18 cellular contexts compared by ENCODE assay signal in genomic region chr16:31267332-31268032, GRCh38. TPM values are rescaled to one million over a fixed set of nuclear protein-coding genes. Genes with fewer than 3 reads are reported as not detected.
DNase-seq lines count a peak whose midpoint lies in the region; ATAC-seq, FAIRE-seq and TF ChIP-seq lines count a peak whose summit lies in the region.
"Had no signal": no experiment of that assay in that cellular context is flagged by ENCODE, and none has a peak within 500 bp of the region (broad histone marks: within the 10 kb centered on the region; RNA-seq: fewer than 3 reads in every experiment).

No MANE protein-coding gene starts in this region.

- H3K9me3 Mint-ChIP-seq in T-helper 1 cell treated with Interleukin-12 subunit alpha and Interleukin-12 subunit beta and Interleukin-4 antibody, amounts not matched to agents 30 μg/mL and 1 μg/mL, for 36 hours = no peaks in the 10 kb centered on the region
- H3K9me3 Mint-ChIP-seq in GM23338 = no peaks in the 10 kb centered on the region
- no peaks in the 10 kb centered on the region for H3K9me3 Mint-ChIP-seq in activated naive CD8-positive, alpha-beta T cell treated with anti-CD3 and anti-CD28 coated beads, Interleukin-2, amount 50 U/mL, for 24 hours
- H3K9me3 Mint-ChIP-seq in natural killer cell treated with Interleukin-12 subunit alpha and Interleukin-12 subunit beta and Interleukin-15 and Interleukin-18, amount 100 ng/mL, for 72 hours = no peaks in the 10 kb centered on the region
- H3K9me3 Mint-ChIP-seq: activated naive CD4-positive, alpha-beta T cell treated with anti-CD3 and anti-CD28 coated beads, Interleukin-2, amount 10 ng/mL, durations not matched to agents 7 days and 5 days had no signal

- no peaks in the 10 kb centered on the region for H3F3A ChIP-seq in GM23338 (replicated peaks; ENCODE audit: low read depth)

- peaks cover 7% of the 10 kb centered on the region; the same call in 1 of the 2 replicates for H3K4me1 ChIP-seq in GM23338 (ENCODE audit: insufficient read depth)
- H3K4me1 ChIP-seq in kidney (ENCODE audit: control insufficient read depth in 1 of 2, insufficient read depth in 1 of 2, low read depth in 1 of 2, low read length in 2 of 2) = no peaks in the 10 kb centered on the region
- peaks cover 0 to 31% (median 0%) of the 10 kb centered on the region in 9 donors for H3K4me1 ChIP-seq in heart right ventricle
- H3K4me1 ChIP-seq: Caco-2, HAP-1, lower lobe of right lung, testis had no signal

- no peaks in the 10 kb centered on the region for H4K20me1 ChIP-seq in GM23338 (replicated peaks; ENCODE audit: insufficient read depth)

- 55 to 58% methylated on average over 8 of the region's 8 CpGs for WGBS in heart right ventricle, 2 donors

- intact Hi-C loops in kidney (cut with DNase I) = no loop called here
- intact Hi-C loops in heart right ventricle (cut with DNase I) = loop anchor here in 1 of 10 donors (10.0 kb wide), 1 partner anchor 57 kb away; no protein-coding TSS in a partner anchor

- no peaks in the 10 kb centered on the region for H3K9me3 ChIP-seq in kidney (ENCODE audit: control insufficient read depth in 1 of 2, low read length in 2 of 2)
- no peaks in the 10 kb centered on the region for H3K9me3 ChIP-seq in heart right ventricle
- H3K9me3 ChIP-seq: Caco-2, esophagus muscularis mucosa, HAP-1, lower lobe of right lung, testis had no signal

- DNase-seq in T-helper 1 cell = no peak
- no peak for DNase-seq in GM23338 (ENCODE audit: low spot score)
- DNase-seq in activated naive CD8-positive, alpha-beta T cell treated with anti-CD3 and anti-CD28 coated beads, Interleukin-2, amount 50 U/mL, for 24 hours = no peak
- no peak for DNase-seq in natural killer cell treated with Interleukin-12 subunit alpha and Interleukin-12 subunit beta and Interleukin-15 and Interleukin-18, amount 100 ng/mL, for 72 hours (ENCODE audit: low spot score)
- DNase-seq in kidney = no peak
- DNase-seq in NCI-H187 treated with DMSO at 0.1 percent for 48 hours (lab: John Stamatoyannopoulos, UW) = no peak
- no peak for DNase-seq in heart right ventricle
- DNase-seq: activated naive CD4-positive, alpha-beta T cell treated with anti-CD3 and anti-CD28 coated beads, Interleukin-2, amount 10 ng/mL, durations not matched to agents 7 days and 5 days; Caco-2; hypothalamus; lower lobe of right lung; small intestine; testis had no signal

- peak overlapping the region; percentile 87 for H3K27ac Mint-ChIP-seq in T-helper 1 cell treated with Interleukin-12 subunit alpha and Interleukin-12 subunit beta and Interleukin-4 antibody, amounts not matched to agents 30 μg/mL and 1 μg/mL, for 36 hours
- 0 out of 2 replicates have a peak overlapping the region, but pooled peaks have one; percentile 19 for H3K27ac Mint-ChIP-seq in GM23338
- peak overlapping the region; percentile 95 for H3K27ac Mint-ChIP-seq in activated naive CD8-positive, alpha-beta T cell treated with anti-CD3 and anti-CD28 coated beads, Interleukin-2, amount 50 U/mL, for 24 hours
- peak overlapping the region; percentile 61 to 83 for H3K27ac Mint-ChIP-seq in natural killer cell treated with Interleukin-12 subunit alpha and Interleukin-12 subunit beta and Interleukin-15 and Interleukin-18, amount 100 ng/mL, for 72 hours
- H3K27ac Mint-ChIP-seq: activated naive CD4-positive, alpha-beta T cell treated with anti-CD3 and anti-CD28 coated beads, Interleukin-2, amount 10 ng/mL, durations not matched to agents 7 days and 5 days had no signal

- no peaks in the 10 kb centered on the region for H3K27me3 Mint-ChIP-seq in T-helper 1 cell treated with Interleukin-12 subunit alpha and Interleukin-12 subunit beta and Interleukin-4 antibody, amounts not matched to agents 30 μg/mL and 1 μg/mL, for 36 hours (ENCODE audit: low read depth)
- peaks cover 8% of the 10 kb centered on the region for H3K27me3 Mint-ChIP-seq in GM23338 (ENCODE audit: insufficient read depth, low read depth, poor library complexity)
- no peaks in the 10 kb centered on the region for H3K27me3 Mint-ChIP-seq in activated naive CD8-positive, alpha-beta T cell treated with anti-CD3 and anti-CD28 coated beads, Interleukin-2, amount 50 U/mL, for 24 hours
- H3K27me3 Mint-ChIP-seq in natural killer cell treated with Interleukin-12 subunit alpha and Interleukin-12 subunit beta and Interleukin-15 and Interleukin-18, amount 100 ng/mL, for 72 hours = no peaks in the 10 kb centered on the region

- H3K4me2 ChIP-seq in GM23338 = peak overlapping the region; percentile 22; the same call in 1 of the 2 replicates

- ATAC-seq in GM23338 (no peak; the same call in 2 of the 3 replicates), heart right ventricle (no peak)
- ATAC-seq in activated naive CD8-positive, alpha-beta T cell treated with anti-CD3 and anti-CD28 coated beads, Interleukin-2, amount 50 U/mL, for 24 hours = peak; percentile 27
- ATAC-seq in natural killer cell treated with Interleukin-12 subunit alpha and Interleukin-12 subunit beta and Interleukin-15 and Interleukin-18, amount 100 ng/mL, for 72 hours = no peak
- ATAC-seq: lower lobe of right lung had no signal

- H3K4me3 Mint-ChIP-seq in T-helper 1 cell treated with Interleukin-12 subunit alpha and Interleukin-12 subunit beta and Interleukin-4 antibody, amounts not matched to agents 30 μg/mL and 1 μg/mL, for 36 hours = peak overlapping the region; percentile 56
- H3K4me3 Mint-ChIP-seq in GM23338 = no peak overlapping the region; the same call in 2 of the 3 replicates
- peak overlapping the region; percentile 47 for H3K4me3 Mint-ChIP-seq in activated naive CD8-positive, alpha-beta T cell treated with anti-CD3 and anti-CD28 coated beads, Interleukin-2, amount 50 U/mL, for 24 hours
- peak overlapping the region; percentile 46 for H3K4me3 Mint-ChIP-seq in natural killer cell treated with Interleukin-12 subunit alpha and Interleukin-12 subunit beta and Interleukin-15 and Interleukin-18, amount 100 ng/mL, for 72 hours
- H3K4me3 Mint-ChIP-seq: activated naive CD4-positive, alpha-beta T cell treated with anti-CD3 and anti-CD28 coated beads, Interleukin-2, amount 10 ng/mL, durations not matched to agents 7 days and 5 days had no signal

- H3K4me1 Mint-ChIP-seq in T-helper 1 cell treated with Interleukin-12 subunit alpha and Interleukin-12 subunit beta and Interleukin-4 antibody, amounts not matched to agents 30 μg/mL and 1 μg/mL, for 36 hours (ENCODE audit: low read depth) = peaks cover 37% of the 10 kb centered on the region
- peaks cover 23% of the 10 kb centered on the region for H3K4me1 Mint-ChIP-seq in GM23338
- peaks cover 52% of the 10 kb centered on the region for H3K4me1 Mint-ChIP-seq in activated naive CD8-positive, alpha-beta T cell treated with anti-CD3 and anti-CD28 coated beads, Interleukin-2, amount 50 U/mL, for 24 hours
- peaks cover 45 to 50% of the 10 kb centered on the region in 2 donors for H3K4me1 Mint-ChIP-seq in natural killer cell treated with Interleukin-12 subunit alpha and Interleukin-12 subunit beta and Interleukin-15 and Interleukin-18, amount 100 ng/mL, for 72 hours (ENCODE audit: low read depth in 2 of 2)

- no peak for FAIRE-seq in kidney (lab: Jason Lieb, UNC)
- FAIRE-seq: A204.1, small intestine had no signal

- TF ChIP-seq CTCF in GM23338 (conservative IDR thresholded peaks at IDR 0.05; ENCODE audit: low read depth in 2 of 2) = no peak
- no peak for TF ChIP-seq CTCF in kidney (IDR thresholded peaks at IDR 0.05; ENCODE audit: borderline replicate concordance, extremely low read depth, insufficient read depth)
- no peak for TF ChIP-seq CTCF in heart right ventricle (IDR thresholded peaks at IDR 0.05)

- H3K9me2 ChIP-seq in GM23338 (ENCODE audit: insufficient read depth) = no peaks in the 10 kb centered on the region

- H3K27me3 ChIP-seq in GM23338 (ENCODE audit: insufficient read depth) (no peaks in the 10 kb centered on the region), heart right ventricle (peaks cover 0 to 54% (median 15%) of the 10 kb centered on the region in 7 donors)
- H3K27me3 ChIP-seq: testis had no signal

- H3K9ac ChIP-seq in kidney (ENCODE audit: low read length in 2 of 2) = no peak overlapping the region

- no peaks in the 10 kb centered on the region for H3K79me2 ChIP-seq in GM23338 (replicated peaks; ENCODE audit: insufficient read depth)

- H3K36me3 Mint-ChIP-seq in T-helper 1 cell treated with Interleukin-12 subunit alpha and Interleukin-12 subunit beta and Interleukin-4 antibody, amounts not matched to agents 30 μg/mL and 1 μg/mL, for 36 hours (ENCODE audit: low read depth) = peaks cover 39% of the 10 kb centered on the region
- H3K36me3 Mint-ChIP-seq in GM23338 (ENCODE audit: low read depth) = no peaks in the 10 kb centered on the region
- no peaks in the 10 kb centered on the region for H3K36me3 Mint-ChIP-seq in activated naive CD8-positive, alpha-beta T cell treated with anti-CD3 and anti-CD28 coated beads, Interleukin-2, amount 50 U/mL, for 24 hours (ENCODE audit: low read depth)
- H3K36me3 Mint-ChIP-seq in natural killer cell treated with Interleukin-12 subunit alpha and Interleukin-12 subunit beta and Interleukin-15 and Interleukin-18, amount 100 ng/mL, for 72 hours = peaks cover 12% of the 10 kb centered on the region

- H2AFZ ChIP-seq in GM23338 = 0 out of 2 replicates have a peak overlapping the region, but pooled peaks have one; percentile 32

- no peak overlapping the region for H3K4me3 ChIP-seq in GM23338
- H3K4me3 ChIP-seq in kidney (ENCODE audit: low read length in 2 of 2) = no peak overlapping the region
- H3K4me3 ChIP-seq in heart right ventricle = no peak overlapping the region
- H3K4me3 ChIP-seq: esophagus muscularis mucosa, HAP-1, lower lobe of right lung, SK-N-MC, testis had no signal

- H3K36me3 ChIP-seq in GM23338 (ENCODE audit: insufficient read depth) = no peaks in the 10 kb centered on the region
- no peaks in the 10 kb centered on the region for H3K36me3 ChIP-seq in kidney (ENCODE audit: control insufficient read depth in 1 of 2, insufficient read depth in 2 of 2, low read length in 2 of 2)
- peaks cover 0 to 40% (median 0%) of the 10 kb centered on the region in 9 donors for H3K36me3 ChIP-seq in heart right ventricle
- H3K36me3 ChIP-seq: esophagus muscularis mucosa, HAP-1, lower lobe of right lung had no signal

- H3K27ac ChIP-seq in GM23338 (ENCODE audit: low read depth) (no peak overlapping the region), kidney (ENCODE audit: low read depth in 2 of 2, low read length in 2 of 2) (no peak overlapping the region), heart right ventricle (no peak overlapping the region)
- H3K27ac ChIP-seq: esophagus muscularis mucosa, lower lobe of right lung, SK-N-MC, testis had no signal

RNA-seq across cellular contexts. Expression of gene ITGAM, which starts 7.7 kb away (rescaled TPM):
- total RNA-seq in GM23338 (2014; rRNA removed; shearing (Covaris generic)) = 0.14 TPM in 1 of 2 replicates, not detected in the other
- polyA plus RNA-seq in GM23338 (2016; fragmentation: Nextera tagmentation; extraction: Ambion mirVana) (0.03 and 0.52 TPM in 2 replicates), kidney (ENCODE audit: insufficient read depth, low read depth, low replicate concordance) (1.2 TPM), heart right ventricle (1 to 10 TPM; 1.8 to 3.4 TPM)
- 10 to 100 TPM; 63.9 to 77.8 TPM for total RNA-seq in natural killer cell treated with Interleukin-12 subunit alpha and Interleukin-12 subunit beta and Interleukin-15 and Interleukin-18, amount 100 ng/mL, for 72 hours
- total RNA-seq in kidney (18.9 TPM), heart right ventricle (10 to 100 TPM in 2 of 10 donors, 1 to 10 TPM in 8; 1.2 to 24.1 (median 3.2) TPM)
- total RNA-seq: Caco-2 had no signal

RNA-seq across cellular contexts. Expression of gene PYDC1, which starts 50.5 kb away (rescaled TPM):
- not detected in 2 replicates for total RNA-seq in GM23338 (2014; rRNA removed; shearing (Covaris generic))
- polyA plus RNA-seq in GM23338 (2016; fragmentation: Nextera tagmentation; extraction: Ambion mirVana) = 1.8 and 3.0 TPM in 2 replicates
- not detected for total RNA-seq in natural killer cell treated with Interleukin-12 subunit alpha and Interleukin-12 subunit beta and Interleukin-15 and Interleukin-18, amount 100 ng/mL, for 72 hours
- not detected for total RNA-seq in kidney
- not detected for polyA plus RNA-seq in kidney (ENCODE audit: insufficient read depth, low read depth, low replicate concordance)
- total RNA-seq in heart right ventricle = not detected
- not detected for polyA plus RNA-seq in heart right ventricle
- total RNA-seq: Caco-2, esophagus muscularis mucosa, lower lobe of right lung, testis had no signal
- polyA plus RNA-seq: small intestine had no signal

RNA-seq across cellular contexts. Expression of gene TRIM72, which starts 53.6 kb away (rescaled TPM):
- 1.1 and 1.3 TPM in 2 replicates for total RNA-seq in GM23338 (2014; rRNA removed; shearing (Covaris generic))
- polyA plus RNA-seq in GM23338 (2016; fragmentation: Nextera tagmentation; extraction: Ambion mirVana) = 0.54 and 0.81 TPM in 2 replicates
- under 1 TPM in 1 of 2 donors, not detected in 1; 0.06 TPM for total RNA-seq in natural killer cell treated with Interleukin-12 subunit alpha and Interleukin-12 subunit beta and Interleukin-15 and Interleukin-18, amount 100 ng/mL, for 72 hours
- 0.06 TPM for total RNA-seq in kidney
- polyA plus RNA-seq in kidney (ENCODE audit: insufficient read depth, low read depth, low replicate concordance) = 0.11 TPM
- total RNA-seq in heart right ventricle = 1 to 10 TPM in 6 of 10 donors, under 1 TPM in 4; 0.61 to 4.8 (median 1.2) TPM
- 1 to 10 TPM in 1 of 2 donors, under 1 TPM in 1; 0.51 to 1.2 TPM for polyA plus RNA-seq in heart right ventricle

Comparison
In these comparisons a context has a peak if more than half of its experiments do, and no peak if none do; other contexts are left out.
1. H3K27ac Mint-ChIP-seq: peak in every context shown above with its lines; median percentile 95 in activated naive CD8-positive, alpha-beta T cell treated with anti-CD3 and anti-CD28 coated beads, Interleukin-2, amount 50 U/mL, for 24 hours; 87 in T-helper 1 cell treated with Interleukin-12 subunit alpha and Interleukin-12 subunit beta and Interleukin-4 antibody, amounts not matched to agents 30 μg/mL and 1 μg/mL, for 36 hours; 72 in natural killer cell treated with Interleukin-12 subunit alpha and Interleukin-12 subunit beta and Interleukin-15 and Interleukin-18, amount 100 ng/mL, for 72 hours; 19 in GM23338.